Comparison of ENCODE assay signal across 26 cellular contexts in genomic region chr6:135791441-135791840, GRCh38.
"Had no signal": no experiment of that assay in that cellular context is flagged by ENCODE, and none has a peak within 500 bp of the region (broad histone marks: within the 10 kb centered on the region; RNA-seq: fewer than 3 reads in every experiment).

No MANE protein-coding gene starts in this region.

- H3K9me3 ChIP-seq: stomach, suprapubic skin, testis, thoracic aorta, thyroid gland, tibial artery, tibial nerve, transverse colon, upper lobe of left lung, upper lobe of right lung, uterus, vagina had no signal

- H3K4me3 ChIP-seq: stomach, suprapubic skin, testis, thoracic aorta, thyroid gland, tibial artery, tibial nerve, transverse colon, upper lobe of left lung, upper lobe of right lung, uterus, vagina had no signal

- H3K27ac ChIP-seq: stomach, suprapubic skin, testis, thoracic aorta, thyroid gland, tibial artery, tibial nerve, transverse colon, upper lobe of left lung, upper lobe of right lung, uterus, vagina had no signal

- ATAC-seq: stimulated activated effector memory CD8-positive, alpha-beta T cell treated with anti-CD3 and anti-CD28 coated beads, Interleukin-12 subunit alpha, Interleukin-12 subunit beta, amount 100 ng/mL, for 72 hours; stimulated activated memory B cell treated with anti-CD40 and anti-IgM and Interleukin-4, amounts not matched to agents 10 μg/mL and 1 μg/mL and 100 μg/mL, for 72 hours; stimulated activated naive B cell treated with anti-CD40 and anti-IgM and Interleukin-4, amounts not matched to agents 10 μg/mL and 1 μg/mL and 100 μg/mL, for 72 hours; stimulated activated naive CD8-positive, alpha-beta T cell treated with anti-CD3 and anti-CD28 coated beads, Interleukin-15, amount 100 ng/mL, for 72 hours; stimulated activated naive CD8-positive, alpha-beta T cell treated with anti-CD3 and anti-CD28 coated beads, Interleukin-15, Interleukin-2, amounts not matched to agents 100 U/mL and 50 U/mL, for 24 hours; upper lobe of right lung had no signal

- H3K36me3 ChIP-seq: stomach, suprapubic skin, thoracic aorta, thyroid gland, tibial artery, tibial nerve, transverse colon, upper lobe of left lung, upper lobe of right lung, uterus, vagina had no signal

- DNase-seq: stimulated activated CD4-positive, alpha-beta T cell treated with anti-CD3 and anti-CD28 coated beads, Interleukin-2, amount 100 ng/mL, for 48 hours; stimulated activated CD4-positive, alpha-beta T cell treated with anti-CD3 and anti-CD28 coated beads, Interleukin-4, amount 100 ng/mL, for 1 hour; stimulated activated CD4-positive, alpha-beta T cell treated with anti-CD3 and anti-CD28 coated beads, Interleukin-4, amount 100 ng/mL, for 24 hours; stimulated activated CD4-positive, alpha-beta T cell treated with anti-CD3 and anti-CD28 coated beads, Interleukin-4, amount 100 ng/mL, for 4 hours; stimulated activated CD8-positive, alpha-beta memory T cell treated with anti-CD3 and anti-CD28 coated beads, Interleukin-4, amount 100 ng/mL, for 48 hours; stimulated activated naive B cell treated with anti-CD40 and anti-IgM and Interleukin-4, amounts not matched to agents 10 μg/mL and 1 μg/mL and 100 μg/mL, for 72 hours; stimulated activated naive CD4-positive, alpha-beta T cell; stimulated activated naive CD4-positive, alpha-beta T cell treated with Interleukin-2 at 50 U/mL for 16 hours; stimulated activated naive CD8-positive, alpha-beta T cell treated with anti-CD3 and anti-CD28 coated beads, Interleukin-15, amount 100 ng/mL, for 72 hours; stimulated activated naive CD8-positive, alpha-beta T cell treated with anti-CD3 and anti-CD28 coated beads, Interleukin-15, Interleukin-2, amounts not matched to agents 100 U/mL and 50 U/mL, for 24 hours; stomach; substantia nigra; testis; thyroid gland; tibial artery; transverse colon; trophoblast cell; upper lobe of left lung; upper lobe of right lung; uterus had no signal

- H3K4me1 ChIP-seq: suprapubic skin, testis, thyroid gland, tibial nerve, transverse colon, upper lobe of left lung, upper lobe of right lung, uterus, vagina had no signal

- H3K27me3 ChIP-seq: stomach, suprapubic skin, testis, thyroid gland, tibial artery, tibial nerve, transverse colon, upper lobe of left lung, upper lobe of right lung, uterus, vagina had no signal
